Comparison of ENCODE assay signal across 9 cellular contexts in genomic region chr13:110559429-110559943, GRCh38. TPM values are rescaled to one million over a fixed set of nuclear protein-coding genes. Genes with fewer than 3 reads are reported as not detected.
A peak's percentile ranks its signal among the peaks of the same experiment; 100 is the strongest.
DNase-seq lines count a peak whose midpoint lies in the region; ATAC-seq and TF ChIP-seq lines count a peak whose summit lies in the region.
"Had no signal": no experiment of that assay in that cellular context is flagged by ENCODE, and none has a peak within 500 bp of the region (broad histone marks: within the 10 kb centered on the region; RNA-seq: fewer than 3 reads in every experiment).

No MANE protein-coding gene starts in this region.

- no peaks in the 10 kb centered on the region for H3K36me3 ChIP-seq in left ventricle myocardium inferior
- no peaks in the 10 kb centered on the region for H3K36me3 ChIP-seq in rectal smooth muscle tissue (ENCODE audit: control insufficient read depth, insufficient read depth, low read length)

- H3K4me3 ChIP-seq in left ventricle myocardium inferior (peak overlapping the region; percentile 92), rectal smooth muscle tissue (ENCODE audit: low read length) (peak overlapping the region; percentile 93)

- intact Hi-C loops in activated T-helper 1 cell treated with anti-CD3 and anti-CD28 coated beads, Interleukin-12 subunit alpha, Interleukin-12 subunit beta, Interleukin-2, Interleukin-4 antibody, amounts not matched to agents 30 ng/mL and 10 ng/mL and 1 ng/mL, durations not matched to agents 14 hours and 24 hours and 36 hours (cut with micrococcal nuclease) = no loop called here
- intact Hi-C loops in left ventricle myocardium inferior (cut with micrococcal nuclease) = no loop called here

- no peak for ATAC-seq in GM21390 (IDR thresholded peaks at IDR 0.05; ENCODE audit: unreplicated experiment)

- peaks cover 11% of the 10 kb centered on the region for H3K36me3 Mint-ChIP-seq in activated T-helper 1 cell treated with anti-CD3 and anti-CD28 coated beads, Interleukin-12 subunit alpha, Interleukin-12 subunit beta, Interleukin-2, Interleukin-4 antibody, amounts not matched to agents 30 ng/mL and 10 ng/mL and 1 ng/mL, durations not matched to agents 14 hours and 24 hours and 36 hours (ENCODE audit: low read depth)

- no peak overlapping the region for H3K9ac ChIP-seq in rectal smooth muscle tissue (ENCODE audit: low read length)

- H3K4me3 Mint-ChIP-seq in activated T-helper 1 cell treated with anti-CD3 and anti-CD28 coated beads, Interleukin-12 subunit alpha, Interleukin-12 subunit beta, Interleukin-2, Interleukin-4 antibody, amounts not matched to agents 30 ng/mL and 10 ng/mL and 1 ng/mL, durations not matched to agents 14 hours and 24 hours and 36 hours = peak overlapping the region; percentile 56

- peaks cover 23% of the 10 kb centered on the region for H3K27me3 Mint-ChIP-seq in activated T-helper 1 cell treated with anti-CD3 and anti-CD28 coated beads, Interleukin-12 subunit alpha, Interleukin-12 subunit beta, Interleukin-2, Interleukin-4 antibody, amounts not matched to agents 30 ng/mL and 10 ng/mL and 1 ng/mL, durations not matched to agents 14 hours and 24 hours and 36 hours (ENCODE audit: insufficient read depth)

- DNase-seq in COLO668 (lab: John Stamatoyannopoulos, UW; ENCODE audit: unreplicated experiment) = peak; percentile 56
- no peak for DNase-seq in activated T-helper 1 cell treated with anti-CD3 and anti-CD28 coated beads, Interleukin-12 subunit alpha, Interleukin-12 subunit beta, Interleukin-2, Interleukin-4 antibody, amounts not matched to agents 30 ng/mL and 10 ng/mL and 1 ng/mL, durations not matched to agents 14 hours and 24 hours and 36 hours (ENCODE audit: low spot score)
- DNase-seq in left ventricle myocardium inferior = peak; percentile 57
- no peak for DNase-seq in NCI-H526 (lab: John Stamatoyannopoulos, UW)
- no peak for DNase-seq in stimulated activated CD4-positive, alpha-beta T cell treated with anti-CD3 and anti-CD28 coated beads, Interleukin-2, amount 100 ng/mL, for 48 hours
- no peak for DNase-seq in NCI-H1694 treated with DMSO at 0.1 percent for 48 hours (lab: John Stamatoyannopoulos, UW)
- DNase-seq: T-helper 9 cell had no signal

- no peaks in the 10 kb centered on the region for H3K9me3 ChIP-seq in left ventricle myocardium inferior (replicated peaks)

- no peak overlapping the region for H3K27ac Mint-ChIP-seq in activated T-helper 1 cell treated with anti-CD3 and anti-CD28 coated beads, Interleukin-12 subunit alpha, Interleukin-12 subunit beta, Interleukin-2, Interleukin-4 antibody, amounts not matched to agents 30 ng/mL and 10 ng/mL and 1 ng/mL, durations not matched to agents 14 hours and 24 hours and 36 hours

- peak overlapping the region; percentile 96 for H3K27ac ChIP-seq in left ventricle myocardium inferior (replicated peaks)
- H3K27ac ChIP-seq in rectal smooth muscle tissue (ENCODE audit: low read depth, low read length) = peak overlapping the region; percentile 92

- peak; percentile 13 for TF ChIP-seq CTCF in left ventricle myocardium inferior (IDR thresholded peaks at IDR 0.05; ENCODE audit: borderline replicate concordance)

- no peaks in the 10 kb centered on the region for H3K9me3 Mint-ChIP-seq in activated T-helper 1 cell treated with anti-CD3 and anti-CD28 coated beads, Interleukin-12 subunit alpha, Interleukin-12 subunit beta, Interleukin-2, Interleukin-4 antibody, amounts not matched to agents 30 ng/mL and 10 ng/mL and 1 ng/mL, durations not matched to agents 14 hours and 24 hours and 36 hours

- H3K4me1 Mint-ChIP-seq in activated T-helper 1 cell treated with anti-CD3 and anti-CD28 coated beads, Interleukin-12 subunit alpha, Interleukin-12 subunit beta, Interleukin-2, Interleukin-4 antibody, amounts not matched to agents 30 ng/mL and 10 ng/mL and 1 ng/mL, durations not matched to agents 14 hours and 24 hours and 36 hours (ENCODE audit: low read depth) = peaks cover 41% of the 10 kb centered on the region

- H3K27me3 ChIP-seq in left ventricle myocardium inferior (ENCODE audit: low read depth) = no peaks in the 10 kb centered on the region
- no peaks in the 10 kb centered on the region for H3K27me3 ChIP-seq in rectal smooth muscle tissue (ENCODE audit: control insufficient read depth, insufficient read depth, low read length)

- H3K4me1 ChIP-seq in left ventricle myocardium inferior = peaks cover 52% of the 10 kb centered on the region
- peaks cover 14% of the 10 kb centered on the region for H3K4me1 ChIP-seq in rectal smooth muscle tissue (ENCODE audit: control insufficient read depth, insufficient read depth, low read length)

RNA-seq across cellular contexts. Expression of gene RAB20, which starts 2.0 kb away (rescaled TPM):
- total RNA-seq in activated T-helper 1 cell treated with anti-CD3 and anti-CD28 coated beads, Interleukin-12 subunit alpha, Interleukin-12 subunit beta, Interleukin-2, Interleukin-4 antibody, amounts not matched to agents 30 ng/mL and 10 ng/mL and 1 ng/mL, durations not matched to agents 14 hours and 24 hours and 36 hours = 1.1 and 1.5 TPM in 2 replicates
- 13.8 TPM for total RNA-seq in left ventricle myocardium inferior

RNA-seq across cellular contexts. Expression of gene NAXD, which starts 55.9 kb away (rescaled TPM):
- 22.0 and 22.2 TPM in 2 replicates for total RNA-seq in activated T-helper 1 cell treated with anti-CD3 and anti-CD28 coated beads, Interleukin-12 subunit alpha, Interleukin-12 subunit beta, Interleukin-2, Interleukin-4 antibody, amounts not matched to agents 30 ng/mL and 10 ng/mL and 1 ng/mL, durations not matched to agents 14 hours and 24 hours and 36 hours
- total RNA-seq in left ventricle myocardium inferior = 28.0 TPM

Comparison
In these comparisons a context has a peak if more than half of its experiments do, and no peak if none do; other contexts are left out.
1. DNase-seq: peak in COLO668 (single experiment) and left ventricle myocardium inferior (single experiment); none in activated T-helper 1 cell treated with anti-CD3 and anti-CD28 coated beads, Interleukin-12 subunit alpha, Interleukin-12 subunit beta, Interleukin-2, Interleukin-4 antibody, amounts not matched to agents 30 ng/mL and 10 ng/mL and 1 ng/mL, durations not matched to agents 14 hours and 24 hours and 36 hours (single experiment), NCI-H526 (0 of 2), stimulated activated CD4-positive, alpha-beta T cell treated with anti-CD3 and anti-CD28 coated beads, Interleukin-2, amount 100 ng/mL, for 48 hours (0 of 2) and NCI-H1694 treated with DMSO at 0.1 percent for 48 hours (single experiment).